Comparison of ENCODE assay signal across 21 cellular contexts in genomic region chr14:71532790-71533189, GRCh38.
DNase-seq lines count a peak whose midpoint lies in the region; ATAC-seq and TF ChIP-seq lines count a peak whose summit lies in the region.
"Had no signal": no experiment of that assay in that cellular context is flagged by ENCODE, and none has a peak within 500 bp of the region (broad histone marks: within the 10 kb centered on the region; RNA-seq: fewer than 3 reads in every experiment).

No MANE protein-coding gene starts in this region.

- H3K4me3 ChIP-seq in skeletal muscle satellite cell (ENCODE audit: low read length) (no peak overlapping the region), lower lobe of right lung (no peak overlapping the region)
- H3K4me3 ChIP-seq: pancreas, upper lobe of left lung had no signal

- H3K4me1 ChIP-seq in skeletal muscle satellite cell (ENCODE audit: control insufficient read depth, insufficient read depth, low read length) (peaks cover 51% of the 10 kb centered on the region), lower lobe of right lung (peaks cover 11% of the 10 kb centered on the region)

- peaks cover 15% of the 10 kb centered on the region for H3K4me1 Mint-ChIP-seq in endothelial cell (ENCODE audit: unreplicated experiment)

- ATAC-seq in SK-N-SH treated with all-trans-retinoic acid at 6 μM for 48 hours (peak; percentile 59), lower lobe of right lung (no peak)
- ATAC-seq: stimulated activated naive CD8-positive, alpha-beta T cell treated with anti-CD3 and anti-CD28 coated beads, Interleukin-15, amount 100 ng/mL, for 72 hours had no signal

- H3K36me3 ChIP-seq in skeletal muscle satellite cell (ENCODE audit: insufficient read depth, low read length) (peaks cover 9% of the 10 kb centered on the region), lower lobe of right lung (no peaks in the 10 kb centered on the region)
- H3K36me3 ChIP-seq: pancreas had no signal

- H3K9ac ChIP-seq in skeletal muscle satellite cell (ENCODE audit: low read depth, low read length) = peak overlapping the region; percentile 20

- intact Hi-C loops in lower lobe of right lung (cut with DNase I) = no loop called here

- H3K9me3 Mint-ChIP-seq in endothelial cell (ENCODE audit: unreplicated experiment) = no peaks in the 10 kb centered on the region
- H3K9me3 Mint-ChIP-seq: activated CD4-positive, alpha-beta memory T cell treated with anti-CD3 and anti-CD28 coated beads for 36 hours; stimulated activated naive CD8-positive, alpha-beta T cell treated with anti-CD3 and anti-CD28 coated beads, Interleukin-15, amount 100 ng/mL, for 72 hours had no signal

- TF ChIP-seq CTCF in endothelial cell (IDR thresholded peaks at IDR 0.05; ENCODE audit: unreplicated experiment) (no peak), lower lobe of right lung (IDR thresholded peaks at IDR 0.05) (no peak)

- H3K9me3 ChIP-seq in skeletal muscle satellite cell (replicated peaks; ENCODE audit: low read length) = no peaks in the 10 kb centered on the region
- H3K9me3 ChIP-seq in lower lobe of right lung = no peaks in the 10 kb centered on the region
- H3K9me3 ChIP-seq: pancreas, upper lobe of left lung had no signal

- H3K4me3 Mint-ChIP-seq in endothelial cell (ENCODE audit: unreplicated experiment) = no peak overlapping the region
- H3K4me3 Mint-ChIP-seq: activated CD4-positive, alpha-beta memory T cell treated with anti-CD3 and anti-CD28 coated beads for 36 hours; B cell; stimulated activated naive CD8-positive, alpha-beta T cell treated with anti-CD3 and anti-CD28 coated beads, Interleukin-15, amount 100 ng/mL, for 72 hours had no signal

- DNase-seq in NCI-H1417 (lab: John Stamatoyannopoulos, UW) = peak in 2 of 3 experiments; percentile 27 to 30
- DNase-seq in NCI-H1417 treated with DMSO at 0.1 percent for 48 hours (lab: John Stamatoyannopoulos, UW) = no peak
- no peak for DNase-seq in endothelial cell (ENCODE audit: low spot score)
- no peak for DNase-seq in stimulated activated CD4-positive, alpha-beta T cell treated with anti-CD3 and anti-CD28 coated beads, Interleukin-12 subunit alpha, Interleukin-12 subunit beta, amount 100 ng/mL, for 4 hours
- DNase-seq in lower lobe of right lung = no peak
- DNase-seq in amniotic stem cell (lab: John Stamatoyannopoulos, UW) = no peak
- DNase-seq: activated CD4-positive, alpha-beta memory T cell treated with anti-CD3 and anti-CD28 coated beads for 36 hours; activated gamma-delta T cell treated with Interleukin-2 at 50 U/mL for 16 hours; activated T-cell treated with anti-CD3 and anti-CD28 coated beads for 4 hours; NCI-H2029; pancreas; SHP77; stimulated activated CD4-positive, alpha-beta T cell treated with anti-CD3 and anti-CD28 coated beads, Interleukin-2, amount 100 ng/mL, for 24 hours; stimulated activated naive CD8-positive, alpha-beta T cell treated with anti-CD3 and anti-CD28 coated beads, Interleukin-15, amount 100 ng/mL, for 72 hours; T-helper 1 cell; upper lobe of left lung had no signal

- peak overlapping the region; percentile 51 for H3K4me2 ChIP-seq in skeletal muscle satellite cell (ENCODE audit: low read length)

- H3K27ac ChIP-seq in lower lobe of right lung = no peak overlapping the region
- H3K27ac ChIP-seq: 22Rv1, pancreas, upper lobe of left lung, VCaP had no signal

- H3K36me3 Mint-ChIP-seq in endothelial cell (ENCODE audit: low read depth, unreplicated experiment) = no peaks in the 10 kb centered on the region

- H3K27me3 Mint-ChIP-seq in endothelial cell (ENCODE audit: unreplicated experiment) = no peaks in the 10 kb centered on the region
- H3K27me3 Mint-ChIP-seq: activated CD4-positive, alpha-beta memory T cell treated with anti-CD3 and anti-CD28 coated beads for 36 hours; B cell; stimulated activated naive CD8-positive, alpha-beta T cell treated with anti-CD3 and anti-CD28 coated beads, Interleukin-15, amount 100 ng/mL, for 72 hours had no signal

- peak overlapping the region; percentile 34 for H3K27ac Mint-ChIP-seq in endothelial cell (ENCODE audit: unreplicated experiment)
- H3K27ac Mint-ChIP-seq: activated CD4-positive, alpha-beta memory T cell treated with anti-CD3 and anti-CD28 coated beads for 36 hours; B cell; stimulated activated naive CD8-positive, alpha-beta T cell treated with anti-CD3 and anti-CD28 coated beads, Interleukin-15, amount 100 ng/mL, for 72 hours had no signal

- no peaks in the 10 kb centered on the region for H3K27me3 ChIP-seq in skeletal muscle satellite cell (ENCODE audit: control insufficient read depth, insufficient read depth, low read length)
- no peaks in the 10 kb centered on the region for H3K27me3 ChIP-seq in lower lobe of right lung (ENCODE audit: low read depth)
- H3K27me3 ChIP-seq: pancreas, upper lobe of left lung had no signal

TF ChIP-seq in SK-N-SH treated with all-trans-retinoic acid at 6 μM for 48 hours, 23 proteins besides CTCF, POLR2A, EP300 and RAD21:
- TF ChIP-seq ZNF8 (CRISPR knock-in tag; IDR thresholded peaks at IDR 0.05) (no peak), POU6F1 (CRISPR knock-in tag; IDR thresholded peaks at IDR 0.05; ENCODE audit: borderline replicate concordance, low read depth) (no peak), ZFP3 (CRISPR knock-in tag; IDR thresholded peaks at IDR 0.05) (no peak), ARNTL (CRISPR knock-in tag; IDR thresholded peaks at IDR 0.05; ENCODE audit: borderline replicate concordance, low read depth) (no peak), ESRRG (CRISPR knock-in tag; IDR thresholded peaks at IDR 0.05) (no peak), ZNF565 (CRISPR knock-in tag; conservative IDR thresholded peaks at IDR 0.05; ENCODE audit: low read depth) (no peak)
TF ChIP-seq in SK-N-SH treated with all-trans-retinoic acid at 6 μM for 48 hours: peak in this region for 0.

Comparison
In these comparisons a context has a peak if more than half of its experiments do, and no peak if none do; other contexts are left out.
1. DNase-seq: peak in NCI-H1417 (2 of 3); none in NCI-H1417 treated with DMSO at 0.1 percent for 48 hours (single experiment), endothelial cell (single experiment), stimulated activated CD4-positive, alpha-beta T cell treated with anti-CD3 and anti-CD28 coated beads, Interleukin-12 subunit alpha, Interleukin-12 subunit beta, amount 100 ng/mL, for 4 hours (single experiment), lower lobe of right lung (single experiment) and amniotic stem cell (single experiment).